Comparison of ENCODE assay signal across 8 cellular contexts in the genomic region with DNA sequence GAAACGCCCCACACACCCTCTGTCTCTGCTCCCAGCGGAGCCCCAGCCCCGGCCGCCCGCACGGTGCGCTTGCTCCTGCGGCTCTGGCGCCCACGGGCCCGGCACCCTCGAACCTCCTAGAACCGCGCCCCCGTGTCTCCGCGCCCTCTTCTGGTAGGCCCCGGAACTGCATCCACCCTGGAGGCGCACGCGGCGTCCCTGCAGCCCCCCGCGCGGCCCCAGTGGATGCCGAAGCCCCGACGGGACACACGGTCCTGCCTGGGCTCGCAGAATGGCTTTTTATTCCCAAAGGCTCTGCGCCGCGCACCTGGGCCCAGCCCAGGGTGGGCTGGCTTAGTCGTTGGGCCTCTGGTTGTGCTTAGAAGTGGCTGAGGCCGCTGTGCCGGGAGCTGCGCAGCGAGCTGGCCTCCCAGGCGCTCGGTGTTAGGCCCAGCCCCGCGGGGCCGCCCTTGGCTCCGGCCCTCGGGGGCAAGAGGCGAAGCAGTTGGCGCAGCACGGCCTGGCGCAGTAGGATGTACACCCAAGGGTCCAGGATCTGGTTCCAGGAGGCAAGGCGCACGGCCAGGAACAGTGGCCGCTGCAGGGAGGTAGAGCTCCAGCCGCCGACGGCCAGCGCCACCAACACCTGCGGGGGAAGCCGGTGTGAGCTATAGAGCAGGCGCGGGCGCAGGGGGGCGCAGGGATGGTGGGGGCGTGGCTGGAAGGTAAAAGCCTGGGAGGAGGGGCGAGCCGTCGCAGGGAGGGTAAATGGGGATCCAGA. TPM values are rescaled to one million over a fixed set of nuclear protein-coding genes. Genes with fewer than 3 reads are reported as not detected.
DNase-seq lines count a peak whose midpoint lies in the region; ATAC-seq and TF ChIP-seq lines count a peak whose summit lies in the region.

No MANE protein-coding gene starts in this region.

- H3K4me3 ChIP-seq in mesodermal cell (ENCODE audit: extremely low read depth, insufficient read depth, low read length, poor library complexity, severe bottlenecking), result peak overlapping the region; percentile 14

- peaks cover 15% of the 10 kb centered on the region for H3K27me3 Mint-ChIP-seq in activated CD8-positive, alpha-beta T cell treated with anti-CD3 and anti-CD28 coated beads for 36 hours

- peaks cover 34% of the 10 kb centered on the region for H3K4me1 Mint-ChIP-seq in activated CD8-positive, alpha-beta T cell treated with anti-CD3 and anti-CD28 coated beads for 36 hours (ENCODE audit: low read depth)

- DNase-seq in DMS 273 (lab: John Stamatoyannopoulos, UW; ENCODE audit: unreplicated experiment) (peak; percentile 89), DMS 273 treated with DMSO at 0.1 percent for 48 hours (lab: John Stamatoyannopoulos, UW) (no peak), NCI-H345 (lab: John Stamatoyannopoulos, UW) (peak; percentile 49)
- DNase-seq in activated CD8-positive, alpha-beta T cell treated with anti-CD3 and anti-CD28 coated beads for 36 hours, result peak; percentile 91
- peak; percentile 77 for DNase-seq in effector CD8-positive, alpha-beta T cell (lab: John Stamatoyannopoulos, UW)
- DNase-seq in stimulated activated CD8-positive, alpha-beta memory T cell treated with anti-CD3 and anti-CD28 coated beads, Interleukin-4, amount 100 ng/mL, for 24 hours (ENCODE audit: low read depth), result peak; percentile 82

- no peak overlapping the region for H3K27ac ChIP-seq in mesodermal cell (ENCODE audit: low read depth, low read length, severe bottlenecking)

- H3K36me3 ChIP-seq in mesodermal cell (ENCODE audit: control insufficient read depth, insufficient read depth, low read length), result peaks cover 27% of the 10 kb centered on the region

- no peaks in the 10 kb centered on the region for H3K9me3 ChIP-seq in mesodermal cell (ENCODE audit: control insufficient read depth, low read length)

- no peaks in the 10 kb centered on the region for H3K9me3 Mint-ChIP-seq in activated CD8-positive, alpha-beta T cell treated with anti-CD3 and anti-CD28 coated beads for 36 hours

- peaks cover 8% of the 10 kb centered on the region for H3K36me3 Mint-ChIP-seq in activated CD8-positive, alpha-beta T cell treated with anti-CD3 and anti-CD28 coated beads for 36 hours (ENCODE audit: low read depth)

- 19 to 21% methylated on average over 55 to 65 of the region's 66 CpGs for WGBS in mesodermal cell (ENCODE audit: insufficient coverage in 2 of 2), 2 experiments

- POLR2A ChIA-PET in activated CD8-positive, alpha-beta T cell treated with anti-CD3 and anti-CD28 coated beads for 36 hours (lab: Charles Lee), result interaction anchor here (0.7 to 2.3 kb wide), 10 partner anchors 9 to 270 kb away, joined by 3 to 11 read pairs (median 3); a partner anchor contains a TSS

- TF ChIP-seq CTCF in activated CD8-positive, alpha-beta T cell treated with anti-CD3 and anti-CD28 coated beads for 36 hours (IDR thresholded peaks at IDR 0.05), result peak; percentile 100

- CTCF ChIA-PET in activated CD8-positive, alpha-beta T cell treated with anti-CD3 and anti-CD28 coated beads for 36 hours (lab: Charles Lee), result interaction anchor here (0.6 to 2.2 kb wide), 21 partner anchors 8 to 336 kb away, joined by 3 to 9 read pairs (median 4); a partner anchor contains a TSS

- intact Hi-C loops in activated CD8-positive, alpha-beta T cell treated with anti-CD3 and anti-CD28 coated beads for 36 hours (cut with micrococcal nuclease), result no loop called here

- peak; percentile 63 for ATAC-seq in activated CD8-positive, alpha-beta T cell treated with anti-CD3 and anti-CD28 coated beads for 36 hours
- no peak for ATAC-seq in HG03565 (IDR thresholded peaks at IDR 0.05; ENCODE audit: unreplicated experiment)

- peaks cover 24% of the 10 kb centered on the region for H3K4me1 ChIP-seq in mesodermal cell (ENCODE audit: control insufficient read depth, insufficient read depth, low read length, poor library complexity, severe bottlenecking)

- H3K27ac Mint-ChIP-seq in activated CD8-positive, alpha-beta T cell treated with anti-CD3 and anti-CD28 coated beads for 36 hours, result no peak overlapping the region

- H3K4me3 Mint-ChIP-seq in activated CD8-positive, alpha-beta T cell treated with anti-CD3 and anti-CD28 coated beads for 36 hours, result no peak overlapping the region

RNA-seq across cellular contexts. Expression of a gene that starts 2.8 kb away (rescaled TPM):
- under 1 TPM; 0.43 TPM for total RNA-seq in activated CD8-positive, alpha-beta T cell treated with anti-CD3 and anti-CD28 coated beads for 36 hours
- polyA plus RNA-seq in mesodermal cell (2013, experiment 1 of 2), result 0.18 TPM
- polyA plus RNA-seq in mesodermal cell (2013, experiment 2 of 2), result not detected

RNA-seq across cellular contexts. Expression of a gene that starts 23.5 kb away (rescaled TPM):
- 10 to 100 TPM; 17.3 to 19.6 TPM for total RNA-seq in activated CD8-positive, alpha-beta T cell treated with anti-CD3 and anti-CD28 coated beads for 36 hours
- polyA plus RNA-seq in mesodermal cell (2013, experiment 1 of 2), result 71.0 TPM
- 65.0 TPM for polyA plus RNA-seq in mesodermal cell (2013, experiment 2 of 2)

RNA-seq across cellular contexts. Expression of a gene that starts 39.3 kb away (rescaled TPM):
- total RNA-seq in activated CD8-positive, alpha-beta T cell treated with anti-CD3 and anti-CD28 coated beads for 36 hours, result 100 to 1,000 TPM; 172 to 192 TPM
- polyA plus RNA-seq in mesodermal cell (2013, experiment 1 of 2), result 81.2 TPM
- 67.1 TPM for polyA plus RNA-seq in mesodermal cell (2013, experiment 2 of 2)

RNA-seq across cellular contexts. Expression of a gene that starts 45.8 kb away (rescaled TPM):
- 10 to 100 TPM; 52.0 to 59.6 TPM for total RNA-seq in activated CD8-positive, alpha-beta T cell treated with anti-CD3 and anti-CD28 coated beads for 36 hours
- polyA plus RNA-seq in mesodermal cell (2013, experiment 1 of 2), result 56.7 TPM
- 53.9 TPM for polyA plus RNA-seq in mesodermal cell (2013, experiment 2 of 2)

RNA-seq across cellular contexts. Expression of a gene that starts 53.2 kb away (rescaled TPM):
- 100 to 1,000 TPM; 217 to 226 TPM for total RNA-seq in activated CD8-positive, alpha-beta T cell treated with anti-CD3 and anti-CD28 coated beads for 36 hours
- 50.4 TPM for polyA plus RNA-seq in mesodermal cell (2013, experiment 1 of 2)
- 46.8 TPM for polyA plus RNA-seq in mesodermal cell (2013, experiment 2 of 2)
